In the genomic region with DNA sequence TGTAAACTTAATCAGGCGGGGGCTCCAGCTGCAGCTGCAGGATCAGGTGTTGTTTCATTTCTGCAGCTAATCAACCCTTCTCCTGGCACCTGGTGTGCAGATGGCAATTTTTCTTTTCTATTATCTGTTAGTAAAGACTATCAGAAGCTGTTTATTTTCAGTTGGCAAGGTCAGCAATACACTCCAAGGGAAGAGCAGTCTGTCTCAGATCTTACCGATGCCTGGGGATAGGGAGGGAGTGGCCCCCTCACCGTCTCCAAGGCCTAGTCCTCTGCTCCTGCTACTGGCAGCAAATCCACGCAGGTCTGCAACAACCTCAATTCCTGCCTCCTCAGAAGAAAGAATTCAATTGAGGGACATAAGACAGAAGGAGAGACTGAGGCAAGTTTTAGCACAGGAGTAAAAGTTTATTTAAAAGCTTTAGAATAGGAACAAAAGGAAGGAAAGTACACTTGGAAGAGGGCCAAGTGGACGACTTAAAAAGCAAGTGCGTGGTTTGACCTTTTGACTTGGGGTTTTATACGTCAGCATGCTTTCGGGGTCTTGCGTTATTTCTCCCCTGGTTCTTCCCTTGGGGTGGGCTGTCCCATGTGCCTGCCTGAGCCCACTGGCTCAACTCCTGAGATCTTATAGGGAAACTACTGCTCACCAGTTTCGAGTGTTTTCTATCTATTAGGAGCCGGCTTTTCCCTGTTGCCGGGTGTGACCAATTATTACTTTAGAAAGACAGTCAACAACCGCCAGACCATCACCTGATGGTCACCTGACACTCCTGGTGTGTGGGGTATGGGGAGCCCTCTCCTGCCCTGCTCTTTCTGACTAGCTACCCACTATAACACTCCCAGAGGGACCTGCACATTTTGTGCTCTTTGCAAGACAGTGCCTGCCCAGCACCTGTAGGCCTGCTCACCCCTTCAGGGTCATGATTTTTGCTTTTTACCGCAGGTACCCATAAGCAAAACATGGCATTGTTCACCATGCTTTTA, we compare ENCODE assay signal across 1 cellular context.
TF ChIP-seq lines count a peak whose summit lies in the region.

No MANE protein-coding gene starts in this region.

TF ChIP-seq in K562, 482 proteins besides CTCF, POLR2A, EP300 and RAD21 (continued from another document):
- TF ChIP-seq, protein P1, sequence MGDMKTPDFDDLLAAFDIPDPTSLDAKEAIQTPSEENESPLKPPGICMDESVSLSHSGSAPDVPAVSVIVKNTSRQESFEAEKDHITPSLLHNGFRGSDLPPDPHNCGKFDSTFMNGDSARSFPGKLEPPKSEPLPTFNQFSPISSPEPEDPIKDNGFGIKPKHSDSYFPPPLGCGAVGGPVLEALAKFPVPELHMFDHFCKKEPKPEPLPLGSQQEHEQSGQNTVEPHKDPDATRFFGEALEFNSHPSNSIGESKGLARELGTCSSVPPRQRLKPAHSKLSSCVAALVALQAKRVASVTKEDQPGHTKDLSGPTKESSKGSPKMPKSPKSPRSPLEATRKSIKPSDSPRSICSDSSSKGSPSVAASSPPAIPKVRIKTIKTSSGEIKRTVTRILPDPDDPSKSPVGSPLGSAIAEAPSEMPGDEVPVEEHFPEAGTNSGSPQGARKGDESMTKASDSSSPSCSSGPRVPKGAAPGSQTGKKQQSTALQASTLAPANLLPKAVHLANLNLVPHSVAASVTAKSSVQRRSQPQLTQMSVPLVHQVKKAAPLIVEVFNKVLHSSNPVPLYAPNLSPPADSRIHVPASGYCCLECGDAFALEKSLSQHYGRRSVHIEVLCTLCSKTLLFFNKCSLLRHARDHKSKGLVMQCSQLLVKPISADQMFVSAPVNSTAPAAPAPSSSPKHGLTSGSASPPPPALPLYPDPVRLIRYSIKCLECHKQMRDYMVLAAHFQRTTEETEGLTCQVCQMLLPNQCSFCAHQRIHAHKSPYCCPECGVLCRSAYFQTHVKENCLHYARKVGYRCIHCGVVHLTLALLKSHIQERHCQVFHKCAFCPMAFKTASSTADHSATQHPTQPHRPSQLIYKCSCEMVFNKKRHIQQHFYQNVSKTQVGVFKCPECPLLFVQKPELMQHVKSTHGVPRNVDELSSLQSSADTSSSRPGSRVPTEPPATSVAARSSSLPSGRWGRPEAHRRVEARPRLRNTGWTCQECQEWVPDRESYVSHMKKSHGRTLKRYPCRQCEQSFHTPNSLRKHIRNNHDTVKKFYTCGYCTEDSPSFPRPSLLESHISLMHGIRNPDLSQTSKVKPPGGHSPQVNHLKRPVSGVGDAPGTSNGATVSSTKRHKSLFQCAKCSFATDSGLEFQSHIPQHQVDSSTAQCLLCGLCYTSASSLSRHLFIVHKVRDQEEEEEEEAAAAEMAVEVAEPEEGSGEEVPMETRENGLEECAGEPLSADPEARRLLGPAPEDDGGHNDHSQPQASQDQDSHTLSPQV (IDR thresholded peaks at IDR 0.05): no peak
